In the genomic region with DNA sequence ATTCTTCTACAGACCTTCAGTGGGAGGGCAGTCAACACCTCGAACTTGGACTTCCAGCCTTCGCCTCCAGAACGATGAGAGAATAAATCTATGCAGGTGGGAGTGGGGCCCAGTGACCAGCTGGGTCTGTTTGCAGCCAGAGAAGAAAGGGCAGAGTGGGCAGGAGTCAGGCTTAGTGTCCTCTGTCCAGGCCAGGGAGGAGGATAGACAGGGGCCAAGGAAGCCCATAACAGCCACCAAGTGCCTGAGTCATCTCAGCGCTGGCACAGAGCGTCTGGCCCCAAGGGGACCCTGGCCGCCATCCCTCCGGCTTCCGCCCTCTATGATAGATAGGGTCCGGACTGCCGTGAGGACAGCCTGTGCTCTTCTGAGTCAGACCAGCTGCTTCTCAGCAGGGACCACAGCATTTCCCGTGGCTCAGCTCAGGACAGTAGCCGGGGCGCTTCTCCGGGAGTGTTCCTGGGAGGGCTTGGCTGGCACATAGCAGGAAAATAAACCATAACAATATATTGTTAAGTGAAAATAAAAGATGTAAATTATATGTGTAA, we compare ENCODE assay signal across 17 cellular contexts.
DNase-seq lines count a peak whose midpoint lies in the region; ATAC-seq, FAIRE-seq and TF ChIP-seq lines count a peak whose summit lies in the region.
"Had no signal": no experiment of that assay in that cellular context is flagged by ENCODE, and none has a peak within 500 bp of the region (broad histone marks: within the 10 kb centered on the region; RNA-seq: fewer than 3 reads in every experiment).

No MANE protein-coding gene starts in this region.

- no peak overlapping the region for H4K8ac ChIP-seq in H1 (ENCODE audit: extremely low read depth, insufficient read depth, low read length)

- H3K4me1 Mint-ChIP-seq in osteocyte (ENCODE audit: unreplicated experiment), result no peaks in the 10 kb centered on the region
- H3K4me1 Mint-ChIP-seq in activated T-helper 1 cell treated with anti-CD3 and anti-CD28 coated beads, Interleukin-12 subunit alpha, Interleukin-12 subunit beta, Interleukin-2, Interleukin-4 antibody, amounts not matched to agents 30 ng/mL and 10 ng/mL and 1 ng/mL, durations not matched to agents 14 hours and 24 hours and 36 hours (ENCODE audit: low read depth), result no peaks in the 10 kb centered on the region
- H3K4me1 Mint-ChIP-seq: CD4-positive, CD25-positive, alpha-beta regulatory T cell had no signal

- intact Hi-C loops in left ventricle myocardium inferior (cut with micrococcal nuclease), result no loop called here
- intact Hi-C loops in activated T-helper 1 cell treated with anti-CD3 and anti-CD28 coated beads, Interleukin-12 subunit alpha, Interleukin-12 subunit beta, Interleukin-2, Interleukin-4 antibody, amounts not matched to agents 30 ng/mL and 10 ng/mL and 1 ng/mL, durations not matched to agents 14 hours and 24 hours and 36 hours (cut with micrococcal nuclease), result no loop called here
- intact Hi-C loops in gastrocnemius medialis (cut with DNase I; ENCODE audit: low total_unique reads), result no loop called here

- no peak overlapping the region for H3K56ac ChIP-seq in H1 (replicated peaks; ENCODE audit: insufficient read length, low read depth, low read length)

- H3K9me3 ChIP-seq in right atrium auricular region, result peaks cover 0 to 5% of the 10 kb centered on the region in 2 donors
- peaks cover 10% of the 10 kb centered on the region for H3K9me3 ChIP-seq in left ventricle myocardium inferior (replicated peaks)
- H3K9me3 ChIP-seq in H1 (ENCODE audit: insufficient read depth in 2 of 2, low read depth in 1 of 2, low read length in 1 of 2), result peaks cover 2 to 3% of the 10 kb centered on the region in 2 experiments; a peak in 2 of 4 replicates
- no peaks in the 10 kb centered on the region for H3K9me3 ChIP-seq in gastrocnemius medialis

- TF ChIP-seq CTCF in right atrium auricular region (IDR thresholded peaks at IDR 0.05) (no peak), left ventricle myocardium inferior (IDR thresholded peaks at IDR 0.05; ENCODE audit: borderline replicate concordance) (no peak), H1 (IDR thresholded peaks at IDR 0.05; ENCODE audit: control extremely low read depth in 1 of 3, insufficient read depth in 1 of 3, low read depth in 1 of 3, low read length in 3 of 3) (no peak), osteocyte (IDR thresholded peaks at IDR 0.05) (no peak), gastrocnemius medialis (IDR thresholded peaks at IDR 0.05 in 4 of 5, conservative IDR thresholded peaks at IDR 0.05 in 1 of 5) (no peak)

- no peak overlapping the region for H3K23ac ChIP-seq in H1 (ENCODE audit: insufficient read length)

- peak overlapping the region; percentile 54; the same call in 1 of the 2 replicates for H2BK5ac ChIP-seq in H1 (ENCODE audit: low read depth, low read length)

- H2BK15ac ChIP-seq in H1 (ENCODE audit: low read length), result 0 out of 2 replicates have a peak overlapping the region, but pooled peaks have one; percentile 53

- no peak overlapping the region for H4K91ac ChIP-seq in H1 (replicated peaks; ENCODE audit: insufficient read length, low read length)

- no peak overlapping the region for H3K14ac ChIP-seq in H1 (ENCODE audit: insufficient read length)

- no peak overlapping the region for H3K27ac ChIP-seq in right atrium auricular region
- no peak overlapping the region for H3K27ac ChIP-seq in left ventricle myocardium inferior (replicated peaks)
- H3K27ac ChIP-seq in H1 (ENCODE audit: low read depth, low read length), result no peak overlapping the region
- H3K27ac ChIP-seq in gastrocnemius medialis, result no peak overlapping the region
- H3K27ac ChIP-seq: BLaER1 treated with 17β-estradiol and CSF1 and Interleukin-3, amounts not matched to agents 10 nM and 100 nM had no signal

- no peaks in the 10 kb centered on the region for H3K27me3 Mint-ChIP-seq in osteocyte (ENCODE audit: unreplicated experiment)
- no peaks in the 10 kb centered on the region for H3K27me3 Mint-ChIP-seq in activated T-helper 1 cell treated with anti-CD3 and anti-CD28 coated beads, Interleukin-12 subunit alpha, Interleukin-12 subunit beta, Interleukin-2, Interleukin-4 antibody, amounts not matched to agents 30 ng/mL and 10 ng/mL and 1 ng/mL, durations not matched to agents 14 hours and 24 hours and 36 hours (ENCODE audit: insufficient read depth)

- H4K5ac ChIP-seq in H1 (ENCODE audit: insufficient read length, low read depth, low read length), result no peak overlapping the region

- POLR2A ChIA-PET in H1 (lab: Charles Lee; ENCODE audit: partially characterized antibody), result no interaction called here

- H3K27ac Mint-ChIP-seq in osteocyte (ENCODE audit: unreplicated experiment), result no peak overlapping the region
- no peak overlapping the region for H3K27ac Mint-ChIP-seq in activated T-helper 1 cell treated with anti-CD3 and anti-CD28 coated beads, Interleukin-12 subunit alpha, Interleukin-12 subunit beta, Interleukin-2, Interleukin-4 antibody, amounts not matched to agents 30 ng/mL and 10 ng/mL and 1 ng/mL, durations not matched to agents 14 hours and 24 hours and 36 hours
- H3K27ac Mint-ChIP-seq: CD4-positive, CD25-positive, alpha-beta regulatory T cell had no signal

- H3K9ac ChIP-seq in H1 (replicated peaks in 1 of 4; ENCODE audit: extremely low read depth in 1 of 4, low read depth in 3 of 4, low read length in 3 of 4), result no peak overlapping the region
- H3K9ac ChIP-seq: BLaER1 treated with 17β-estradiol and CSF1 and Interleukin-3, amounts not matched to agents 10 nM and 100 nM had no signal

- TF ChIP-seq RAD21 in H1 (IDR thresholded peaks at IDR 0.05 in 1 of 2, conservative IDR thresholded peaks at IDR 0.05 in 1 of 2; ENCODE audit: low read depth in 2 of 2, low read length in 2 of 2), result no peak

- H3K27me3 ChIP-seq in right atrium auricular region (no peaks in the 10 kb centered on the region), left ventricle myocardium inferior (ENCODE audit: low read depth) (peaks cover 84% of the 10 kb centered on the region), H1 (replicated peaks in 1 of 4; ENCODE audit: control insufficient read depth in 3 of 4, extremely low read depth in 1 of 4, insufficient read depth in 3 of 4, low read length in 3 of 4) (no peaks in the 10 kb centered on the region), gastrocnemius medialis (peaks cover 5 to 14% (median 14%) of the 10 kb centered on the region in 3 donors)

- H3K23me2 ChIP-seq in H1 (ENCODE audit: low read depth, low read length), result no peaks in the 10 kb centered on the region

- H4K20me1 ChIP-seq in H1 (replicated peaks in 1 of 2; ENCODE audit: control insufficient read depth in 1 of 2, insufficient read depth in 2 of 2, low read length in 2 of 2), result no peaks in the 10 kb centered on the region
- H4K20me1 ChIP-seq: BLaER1 treated with 17β-estradiol and CSF1 and Interleukin-3, amounts not matched to agents 10 nM and 100 nM had no signal

- H3K4me3 ChIP-seq in right atrium auricular region (no peak overlapping the region), left ventricle myocardium inferior (no peak overlapping the region), H1 (ENCODE audit: extremely low read depth in 1 of 4, insufficient read depth in 2 of 4, low read depth in 3 of 4, low read length in 4 of 4) (0 out of 8 replicates have a peak overlapping the region, but pooled peaks of 1 of the 4 experiments have one; percentile 33), gastrocnemius medialis (no peak overlapping the region)
- H3K4me3 ChIP-seq: BLaER1 treated with 17β-estradiol and CSF1 and Interleukin-3, amounts not matched to agents 10 nM and 100 nM; GM12878; K562 had no signal

- H2BK20ac ChIP-seq in H1 (ENCODE audit: low read length), result no peak overlapping the region

- H3K36me3 ChIP-seq in right atrium auricular region (no peaks in the 10 kb centered on the region), left ventricle myocardium inferior (no peaks in the 10 kb centered on the region), H1 (ENCODE audit: control insufficient read depth in 2 of 4, insufficient read depth in 4 of 4, low read length in 3 of 4) (no peaks in the 10 kb centered on the region), gastrocnemius medialis (no peaks in the 10 kb centered on the region)
- H3K36me3 ChIP-seq: BLaER1 treated with 17β-estradiol and CSF1 and Interleukin-3, amounts not matched to agents 10 nM and 100 nM had no signal

- in situ Hi-C loops in gastrocnemius medialis (cut with MboI; ENCODE audit: low sequenced_read_pairs in 4 of 4), result no loop called here

- peak overlapping the region; percentile 90; the same call in 1 of the 2 replicates for H2BK12ac ChIP-seq in H1 (ENCODE audit: low read depth, low read length)

- WGBS in H1 (ENCODE audit: extremely low coverage in 1 of 2, insufficient coverage in 1 of 2, insufficient read length in 1 of 2, insufficient replicate concordance in 2 of 2, low coverage in 1 of 2, low lambda C conversion rate in 2 of 2, missing lambda C conversion rate in 1 of 2), 2 experiments, result 79% methylated on average over 9 of the region's 14 CpGs; no CpG with 5 or more reads in 1 of the 2 experiments

- DNase-seq in right atrium auricular region (ENCODE audit: low spot score) (peak; percentile 23), left ventricle myocardium inferior (no peak), H1 (ENCODE audit: low read depth in 1 of 2, low spot score in 2 of 2) (no peak), osteocyte (ENCODE audit: extremely low spot score, unreplicated experiment) (peak; percentile 79), gastrocnemius medialis (no peak)
- DNase-seq in activated T-helper 1 cell treated with anti-CD3 and anti-CD28 coated beads, Interleukin-12 subunit alpha, Interleukin-12 subunit beta, Interleukin-2, Interleukin-4 antibody, amounts not matched to agents 30 ng/mL and 10 ng/mL and 1 ng/mL, durations not matched to agents 14 hours and 24 hours and 36 hours (ENCODE audit: low spot score), result no peak
- DNase-seq: ACHN; Calu3; CD4-positive, CD25-positive, alpha-beta regulatory T cell; DMS 273 treated with DMSO at 0.1 percent for 48 hours; DMS79 had no signal

- no peaks in the 10 kb centered on the region for H3K36me3 Mint-ChIP-seq in osteocyte (ENCODE audit: unreplicated experiment)
- H3K36me3 Mint-ChIP-seq in activated T-helper 1 cell treated with anti-CD3 and anti-CD28 coated beads, Interleukin-12 subunit alpha, Interleukin-12 subunit beta, Interleukin-2, Interleukin-4 antibody, amounts not matched to agents 30 ng/mL and 10 ng/mL and 1 ng/mL, durations not matched to agents 14 hours and 24 hours and 36 hours (ENCODE audit: low read depth), result no peaks in the 10 kb centered on the region
- H3K36me3 Mint-ChIP-seq: CD4-positive, CD25-positive, alpha-beta regulatory T cell had no signal

- no peak overlapping the region; the same call in 1 of the 2 replicates for H2AK5ac ChIP-seq in H1 (ENCODE audit: low read depth, low read length)

- H3K4me2 ChIP-seq in H1 (ENCODE audit: insufficient read depth in 1 of 2, low read depth in 2 of 2, low read length in 2 of 2), result peak overlapping the region; percentile 3 to 26; a peak in 2 of 4 replicates

- no peak overlapping the region for H3K4me3 Mint-ChIP-seq in osteocyte (ENCODE audit: unreplicated experiment)
- H3K4me3 Mint-ChIP-seq in activated T-helper 1 cell treated with anti-CD3 and anti-CD28 coated beads, Interleukin-12 subunit alpha, Interleukin-12 subunit beta, Interleukin-2, Interleukin-4 antibody, amounts not matched to agents 30 ng/mL and 10 ng/mL and 1 ng/mL, durations not matched to agents 14 hours and 24 hours and 36 hours, result no peak overlapping the region
- H3K4me3 Mint-ChIP-seq: CD4-positive, CD25-positive, alpha-beta regulatory T cell had no signal

- TF ChIP-seq POLR2A in H1 (IDR thresholded peaks at IDR 0.05; ENCODE audit: control extremely low read depth in 1 of 2, low read depth in 2 of 2, low read length in 2 of 2) (no peak), gastrocnemius medialis (IDR thresholded peaks at IDR 0.05) (no peak)

- no peak for FAIRE-seq in H1 (lab: Jason Lieb, UNC)
- FAIRE-seq: GM12878, GM18507, H54, K562 had no signal

- H3K4ac ChIP-seq in H1 (replicated peaks; ENCODE audit: insufficient read length, low read depth, low read length), result no peak overlapping the region

- CTCF ChIA-PET in H1 (lab: Charles Lee; ENCODE audit: partially characterized antibody), result no interaction called here

- no peak overlapping the region for H2AFZ ChIP-seq in H1 (ENCODE audit: low read length)

- H3K4me1 ChIP-seq in right atrium auricular region, result no peaks in the 10 kb centered on the region
- H3K4me1 ChIP-seq in left ventricle myocardium inferior, result no peaks in the 10 kb centered on the region
- peaks cover 0 to 12% (median 8%) of the 10 kb centered on the region in 4 experiments; a peak in 5 of 7 replicates for H3K4me1 ChIP-seq in H1 (replicated peaks in 1 of 4; ENCODE audit: control insufficient read depth in 3 of 4, insufficient read depth in 4 of 4, low read length in 3 of 4)
- H3K4me1 ChIP-seq in gastrocnemius medialis, result no peaks in the 10 kb centered on the region

- H3K18ac ChIP-seq in H1 (ENCODE audit: extremely low read depth, low read length), result no peak overlapping the region

- no peaks in the 10 kb centered on the region for H3K79me1 ChIP-seq in H1 (ENCODE audit: low read depth, low read length)

- TF ChIP-seq EP300 in H1 (IDR thresholded peaks at IDR 0.05; ENCODE audit: borderline replicate concordance in 1 of 2, low read depth in 2 of 2, low read length in 2 of 2), result no peak

- peak overlapping the region; percentile 25 for H2BK120ac ChIP-seq in H1 (replicated peaks; ENCODE audit: low read depth, low read length)

- ATAC-seq in GM21576 (IDR thresholded peaks at IDR 0.05; ENCODE audit: unreplicated experiment) (no peak), gastrocnemius medialis (no peak)
- ATAC-seq: GM12878, K562 had no signal

- H3K79me2 ChIP-seq in H1 (ENCODE audit: control insufficient read depth in 1 of 2, insufficient read depth in 2 of 2, low read length in 2 of 2), result no peaks in the 10 kb centered on the region

- H3K9me3 Mint-ChIP-seq in osteocyte (ENCODE audit: unreplicated experiment), result peaks cover 47% of the 10 kb centered on the region
- no peaks in the 10 kb centered on the region for H3K9me3 Mint-ChIP-seq in activated T-helper 1 cell treated with anti-CD3 and anti-CD28 coated beads, Interleukin-12 subunit alpha, Interleukin-12 subunit beta, Interleukin-2, Interleukin-4 antibody, amounts not matched to agents 30 ng/mL and 10 ng/mL and 1 ng/mL, durations not matched to agents 14 hours and 24 hours and 36 hours

Comparison
In these comparisons a context has a peak if more than half of its experiments do, and no peak if none do; other contexts are left out.
1. DNase-seq: peak in right atrium auricular region (single experiment) and osteocyte (single experiment); none in left ventricle myocardium inferior (single experiment), H1 (0 of 2), activated T-helper 1 cell treated with anti-CD3 and anti-CD28 coated beads, Interleukin-12 subunit alpha, Interleukin-12 subunit beta, Interleukin-2, Interleukin-4 antibody, amounts not matched to agents 30 ng/mL and 10 ng/mL and 1 ng/mL, durations not matched to agents 14 hours and 24 hours and 36 hours (single experiment) and gastrocnemius medialis (0 of 2).